ENCODE assay signal across 9 cellular contexts in the genomic region with DNA sequence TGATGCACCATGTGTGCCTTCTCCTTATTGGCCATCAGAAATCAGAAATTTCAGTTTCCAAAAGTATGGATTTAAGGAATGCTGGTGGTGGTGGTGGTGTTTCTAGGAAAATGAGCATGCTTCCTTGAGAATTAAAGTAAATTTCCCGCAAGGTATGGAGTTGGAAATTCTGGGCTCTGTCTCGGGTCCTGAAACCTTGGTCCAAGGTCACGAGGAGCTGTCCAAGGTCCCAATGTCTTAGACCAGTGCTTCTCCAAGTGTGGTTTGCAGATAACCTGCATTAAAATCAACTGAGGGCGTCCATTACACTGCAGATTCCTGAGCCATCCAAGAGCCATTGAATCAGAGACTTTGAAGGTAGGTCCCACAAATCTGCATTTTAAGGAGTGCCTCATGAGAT.
A peak's percentile ranks its signal among the peaks of the same experiment; 100 is the strongest.
DNase-seq lines count a peak whose midpoint lies in the region; ATAC-seq and FAIRE-seq lines count a peak whose summit lies in the region.
"Had no signal": no experiment of that assay in that cellular context is flagged by ENCODE, and none has a peak within 500 bp of the region (broad histone marks: within the 10 kb centered on the region; RNA-seq: fewer than 3 reads in every experiment).

No MANE protein-coding gene starts in this region.

- no peak overlapping the region for H3K4me3 ChIP-seq in small intestine (ENCODE audit: low read depth in 1 of 2, low read length in 2 of 2)

- H3K27ac ChIP-seq in small intestine (ENCODE audit: low read depth in 1 of 2, low read length in 1 of 2) = no peak overlapping the region

- H3K4me1 ChIP-seq in small intestine (ENCODE audit: control insufficient read depth in 2 of 2, insufficient read depth in 1 of 2, low read depth in 1 of 2, low read length in 1 of 2) = no peaks in the 10 kb centered on the region

- CTCF ChIA-PET in activated naive CD4-positive, alpha-beta T cell treated with anti-CD3 and anti-CD28 coated beads for 36 hours (lab: Charles Lee) = interaction anchor here (0.6 to 1.4 kb wide), 4 partner anchors 117 to 251 kb away, joined by 3 read pairs; no protein-coding TSS in a partner anchor

- WGBS in small intestine, 3 donors = 16 to 24% (median 20%) methylated on average over 4 of the region's 4 CpGs

- no peak for FAIRE-seq in small intestine (lab: Jason Lieb, UNC)

- no peaks in the 10 kb centered on the region for H3K36me3 Mint-ChIP-seq in activated naive CD4-positive, alpha-beta T cell treated with anti-CD3 and anti-CD28 coated beads for 36 hours (ENCODE audit: low read depth)
- peaks cover 10% of the 10 kb centered on the region for H3K36me3 Mint-ChIP-seq in effector memory CD8-positive, alpha-beta T cell (ENCODE audit: insufficient read depth)

- no peaks in the 10 kb centered on the region for H3K9me3 ChIP-seq in small intestine (ENCODE audit: control insufficient read depth, low read depth)

- H3K4me1 Mint-ChIP-seq in activated naive CD4-positive, alpha-beta T cell treated with anti-CD3 and anti-CD28 coated beads for 36 hours (ENCODE audit: low read depth) = peaks cover 5% of the 10 kb centered on the region
- H3K4me1 Mint-ChIP-seq in effector memory CD8-positive, alpha-beta T cell (ENCODE audit: low read depth in 2 of 2) = peaks cover 8 to 9% of the 10 kb centered on the region in 2 donors

- H3K27ac Mint-ChIP-seq in activated naive CD4-positive, alpha-beta T cell treated with anti-CD3 and anti-CD28 coated beads for 36 hours = no peak overlapping the region
- no peak overlapping the region for H3K27ac Mint-ChIP-seq in effector memory CD8-positive, alpha-beta T cell

- no peak overlapping the region for H3K4me3 Mint-ChIP-seq in activated naive CD4-positive, alpha-beta T cell treated with anti-CD3 and anti-CD28 coated beads for 36 hours
- no peak overlapping the region for H3K4me3 Mint-ChIP-seq in effector memory CD8-positive, alpha-beta T cell

- ATAC-seq in effector memory CD8-positive, alpha-beta T cell (replicated peaks) = no peak
- ATAC-seq in HG03432 (IDR thresholded peaks at IDR 0.05; ENCODE audit: unreplicated experiment) = no peak
- ATAC-seq in activated CD4-positive, CD25-positive, alpha-beta regulatory T cell treated with anti-CD3 and anti-CD28 coated beads, Interleukin-2, amount 50 U/mL, for 24 hours = no peak

- H3K9me3 Mint-ChIP-seq in activated naive CD4-positive, alpha-beta T cell treated with anti-CD3 and anti-CD28 coated beads for 36 hours = no peaks in the 10 kb centered on the region
- no peaks in the 10 kb centered on the region for H3K9me3 Mint-ChIP-seq in effector memory CD8-positive, alpha-beta T cell

- H3K27me3 ChIP-seq in small intestine (ENCODE audit: control insufficient read depth in 2 of 2, insufficient read depth in 2 of 2, low read length in 2 of 2) = no peaks in the 10 kb centered on the region

- intact Hi-C loops in activated naive CD4-positive, alpha-beta T cell treated with anti-CD3 and anti-CD28 coated beads for 36 hours (cut with micrococcal nuclease) = no loop called here

- H3K27me3 Mint-ChIP-seq in activated naive CD4-positive, alpha-beta T cell treated with anti-CD3 and anti-CD28 coated beads for 36 hours (ENCODE audit: low read depth) = peaks cover 18% of the 10 kb centered on the region
- H3K27me3 Mint-ChIP-seq in effector memory CD8-positive, alpha-beta T cell = peaks cover 62 to 65% of the 10 kb centered on the region in 2 donors

- no peaks in the 10 kb centered on the region for H3K36me3 ChIP-seq in small intestine (ENCODE audit: control insufficient read depth in 2 of 2, insufficient read depth in 2 of 2, low read length in 2 of 2)

- DNase-seq in activated naive CD4-positive, alpha-beta T cell treated with anti-CD3 and anti-CD28 coated beads for 36 hours = peak; percentile 44
- DNase-seq in activated naive CD4-positive, alpha-beta T cell treated with anti-CD3 and anti-CD28 coated beads, Interleukin-2, amount 50 U/mL, for 16 hours = no peak
- peak; percentile 68 for DNase-seq in RKO (ENCODE audit: low spot score)
- DNase-seq in effector memory CD8-positive, alpha-beta T cell = peak; percentile 27 to 35 (median 33)
- peak; percentile 35 for DNase-seq in small intestine
- no peak for DNase-seq in NCI-H1105 (lab: John Stamatoyannopoulos, UW)
- DNase-seq: NCI-H1436 treated with DMSO at 0.1 percent for 48 hours had no signal

Comparison
In these comparisons a context has a peak if more than half of its experiments do, and no peak if none do; other contexts are left out.
1. DNase-seq: peak in activated naive CD4-positive, alpha-beta T cell treated with anti-CD3 and anti-CD28 coated beads for 36 hours (single experiment), RKO (single experiment), effector memory CD8-positive, alpha-beta T cell (3 of 3) and small intestine (single experiment); none in activated naive CD4-positive, alpha-beta T cell treated with anti-CD3 and anti-CD28 coated beads, Interleukin-2, amount 50 U/mL, for 16 hours (single experiment) and NCI-H1105 (single experiment).